ENCODE assay signal across 23 cellular contexts in genomic region chr18:61973273-61974115, GRCh38.
A peak's percentile ranks its signal among the peaks of the same experiment; 100 is the strongest.
DNase-seq lines count a peak whose midpoint lies in the region; ATAC-seq and TF ChIP-seq lines count a peak whose summit lies in the region.
"Had no signal": no experiment of that assay in that cellular context is flagged by ENCODE, and none has a peak within 500 bp of the region (broad histone marks: within the 10 kb centered on the region; RNA-seq: fewer than 3 reads in every experiment).

No MANE protein-coding gene starts in this region.

- peak overlapping the region; percentile 51 for H3K27ac Mint-ChIP-seq in stimulated activated effector memory CD8-positive, alpha-beta T cell treated with anti-CD3 and anti-CD28 coated beads, Interleukin-12 subunit alpha, Interleukin-12 subunit beta, amount 100 ng/mL, for 72 hours
- H3K27ac Mint-ChIP-seq: activated naive CD4-positive, alpha-beta T cell treated with anti-CD3 and anti-CD28 coated beads, Interleukin-2, amount 50 U/mL, for 24 hours; activated T-helper 1 cell treated with anti-CD3 and anti-CD28 coated beads, Interleukin-12 subunit alpha, Interleukin-12 subunit beta, Interleukin-2, Interleukin-4 antibody, amounts not matched to agents 30 ng/mL and 10 ng/mL and 1 ng/mL, durations not matched to agents 14 hours and 24 hours and 36 hours; stimulated activated memory B cell treated with anti-CD40 and anti-IgM and Interleukin-4, amounts not matched to agents 10 μg/mL and 1 μg/mL and 100 μg/mL, for 72 hours had no signal

- intact Hi-C loops in esophagus muscularis mucosa (cut with DNase I), result no loop called here
- intact Hi-C loops in left ventricle myocardium inferior (cut with micrococcal nuclease), result no loop called here

- H3K27ac ChIP-seq in SK-N-SH (ENCODE audit: low read depth in 2 of 2, low read length in 1 of 2) (no peak overlapping the region), esophagus muscularis mucosa (replicated peaks in 1 of 4) (no peak overlapping the region), left ventricle myocardium inferior (replicated peaks) (no peak overlapping the region)
- H3K27ac ChIP-seq: A549, epithelial cell of prostate, WERI-Rb-1 had no signal

- no peaks in the 10 kb centered on the region for H3K9me3 Mint-ChIP-seq in stimulated activated effector memory CD8-positive, alpha-beta T cell treated with anti-CD3 and anti-CD28 coated beads, Interleukin-12 subunit alpha, Interleukin-12 subunit beta, amount 100 ng/mL, for 72 hours
- H3K9me3 Mint-ChIP-seq: activated naive CD4-positive, alpha-beta T cell treated with anti-CD3 and anti-CD28 coated beads, Interleukin-2, amount 50 U/mL, for 24 hours; stimulated activated memory B cell treated with anti-CD40 and anti-IgM and Interleukin-4, amounts not matched to agents 10 μg/mL and 1 μg/mL and 100 μg/mL, for 72 hours had no signal

- TF ChIP-seq CTCF in SK-N-SH (IDR thresholded peaks at IDR 0.05) (no peak), esophagus muscularis mucosa (IDR thresholded peaks at IDR 0.05) (no peak), left ventricle myocardium inferior (IDR thresholded peaks at IDR 0.05; ENCODE audit: borderline replicate concordance) (no peak), GM13977 (IDR thresholded peaks at IDR 0.05; ENCODE audit: extremely low read depth, insufficient read depth, missing control alignments) (no peak)

- H3K4me3 Mint-ChIP-seq in stimulated activated effector memory CD8-positive, alpha-beta T cell treated with anti-CD3 and anti-CD28 coated beads, Interleukin-12 subunit alpha, Interleukin-12 subunit beta, amount 100 ng/mL, for 72 hours, result no peak overlapping the region
- H3K4me3 Mint-ChIP-seq: activated naive CD4-positive, alpha-beta T cell treated with anti-CD3 and anti-CD28 coated beads, Interleukin-2, amount 50 U/mL, for 24 hours; activated T-helper 1 cell treated with anti-CD3 and anti-CD28 coated beads, Interleukin-12 subunit alpha, Interleukin-12 subunit beta, Interleukin-2, Interleukin-4 antibody, amounts not matched to agents 30 ng/mL and 10 ng/mL and 1 ng/mL, durations not matched to agents 14 hours and 24 hours and 36 hours; stimulated activated memory B cell treated with anti-CD40 and anti-IgM and Interleukin-4, amounts not matched to agents 10 μg/mL and 1 μg/mL and 100 μg/mL, for 72 hours had no signal

- H3K9me2 ChIP-seq in SK-N-SH, result no peaks in the 10 kb centered on the region

- DNase-seq in SK-N-SH, result no peak
- peak; percentile 48 for DNase-seq in NCI-H69 (lab: John Stamatoyannopoulos, UW)
- peak; percentile 10 for DNase-seq in esophagus muscularis mucosa (ENCODE audit: extremely low spot score)
- DNase-seq in stimulated activated effector memory CD8-positive, alpha-beta T cell treated with anti-CD3 and anti-CD28 coated beads, Interleukin-12 subunit alpha, Interleukin-12 subunit beta, amount 100 ng/mL, for 72 hours (ENCODE audit: low spot score in 2 of 2), result peak in 1 of 2 donors; percentile 26
- no peak for DNase-seq in NCI-H524 (lab: John Stamatoyannopoulos, UW)
- DNase-seq in left ventricle myocardium inferior, result no peak
- no peak for DNase-seq in GM13977 (ENCODE audit: low spot score)
- DNase-seq: activated CD4-positive, alpha-beta T cell treated with anti-CD3 and anti-CD28 coated beads, Interleukin-2, amount 50 U/mL, for 1 hour; cerebellar nuclear complex; IMR-90; kidney glomerular epithelial cell; mammary epithelial cell; NCI-H1092; NCI-H524 treated with DMSO at 0.1 percent for 48 hours; stimulated activated CD4-positive, alpha-beta T cell treated with anti-CD3 and anti-CD28 coated beads, Interleukin-2, amount 100 ng/mL, for 48 hours; WERI-Rb-1 had no signal

- H3K4me1 ChIP-seq in SK-N-SH (ENCODE audit: control insufficient read depth in 1 of 2, insufficient read depth in 2 of 2, low read depth in 1 of 2, low read length in 1 of 2) (no peaks in the 10 kb centered on the region), esophagus muscularis mucosa (peaks cover 0 to 17% (median 8%) of the 10 kb centered on the region in 4 donors), left ventricle myocardium inferior (no peaks in the 10 kb centered on the region)
- H3K4me1 ChIP-seq: A549 had no signal

- TF ChIP-seq RAD21 in SK-N-SH (IDR thresholded peaks at IDR 0.05; ENCODE audit: low read length), result no peak

- WGBS in SK-N-SH (ENCODE audit: low lambda C conversion rate), result 89% methylated on average over 6 of the region's 6 CpGs
- 76% methylated on average over 6 of the region's 6 CpGs for WGBS in esophagus muscularis mucosa

- H4K20me1 ChIP-seq in SK-N-SH (ENCODE audit: insufficient read depth), result no peaks in the 10 kb centered on the region

- CTCF ChIA-PET in SK-N-SH (lab: Yijun Ruan, JAX), result no interaction called here

- 0 out of 2 replicates have a peak overlapping the region, but pooled peaks have one; percentile 35 for H2AFZ ChIP-seq in SK-N-SH (ENCODE audit: low read depth)

- no peak for ATAC-seq in SK-N-SH treated with all-trans-retinoic acid at 6 μM for 48 hours
- ATAC-seq in stimulated activated effector memory CD8-positive, alpha-beta T cell treated with anti-CD3 and anti-CD28 coated beads, Interleukin-12 subunit alpha, Interleukin-12 subunit beta, amount 100 ng/mL, for 72 hours, result no peak
- ATAC-seq: A549, HCT116 had no signal

- POLR2A ChIA-PET in SK-N-SH (lab: Yijun Ruan, JAX), result no interaction called here

- peaks cover 15% of the 10 kb centered on the region for H3K4me1 Mint-ChIP-seq in stimulated activated effector memory CD8-positive, alpha-beta T cell treated with anti-CD3 and anti-CD28 coated beads, Interleukin-12 subunit alpha, Interleukin-12 subunit beta, amount 100 ng/mL, for 72 hours

- in situ Hi-C loops in GM13977 (cut with MboI; ENCODE audit: low pct_unique_long_range_greater_than_20kb, low sequenced_read_pairs, unreplicated experiment), result no loop called here

- H3F3A ChIP-seq in SK-N-SH (replicated peaks; ENCODE audit: insufficient read depth), result peaks cover 10% of the 10 kb centered on the region

- no peak overlapping the region for H3K4me3 ChIP-seq in SK-N-SH (ENCODE audit: low read depth in 2 of 2, low read length in 1 of 2)
- H3K4me3 ChIP-seq in esophagus muscularis mucosa, result no peak overlapping the region
- H3K4me3 ChIP-seq in left ventricle myocardium inferior, result no peak overlapping the region
- H3K4me3 ChIP-seq: A549 had no signal

- H3K27me3 ChIP-seq in SK-N-SH (ENCODE audit: insufficient read depth), result no peaks in the 10 kb centered on the region
- no peaks in the 10 kb centered on the region for H3K27me3 ChIP-seq in esophagus muscularis mucosa
- H3K27me3 ChIP-seq in left ventricle myocardium inferior (ENCODE audit: low read depth), result no peaks in the 10 kb centered on the region

- no peaks in the 10 kb centered on the region for H3K79me2 ChIP-seq in SK-N-SH (ENCODE audit: insufficient read depth)

- H3K4me2 ChIP-seq in SK-N-SH, result no peak overlapping the region
- H3K4me2 ChIP-seq: A549 had no signal

- H3K9ac ChIP-seq in SK-N-SH, result no peak overlapping the region

- H3K36me3 Mint-ChIP-seq in stimulated activated effector memory CD8-positive, alpha-beta T cell treated with anti-CD3 and anti-CD28 coated beads, Interleukin-12 subunit alpha, Interleukin-12 subunit beta, amount 100 ng/mL, for 72 hours, result no peaks in the 10 kb centered on the region
- H3K36me3 Mint-ChIP-seq: activated naive CD4-positive, alpha-beta T cell treated with anti-CD3 and anti-CD28 coated beads, Interleukin-2, amount 50 U/mL, for 24 hours; stimulated activated memory B cell treated with anti-CD40 and anti-IgM and Interleukin-4, amounts not matched to agents 10 μg/mL and 1 μg/mL and 100 μg/mL, for 72 hours had no signal

- H3K36me3 ChIP-seq in SK-N-SH (replicated peaks in 1 of 2; ENCODE audit: control insufficient read depth in 1 of 2, insufficient read depth in 2 of 2, low read length in 1 of 2) (no peaks in the 10 kb centered on the region), esophagus muscularis mucosa (no peaks in the 10 kb centered on the region), left ventricle myocardium inferior (no peaks in the 10 kb centered on the region)
- H3K36me3 ChIP-seq: WERI-Rb-1 had no signal

- no peak for TF ChIP-seq EP300 in SK-N-SH (IDR thresholded peaks at IDR 0.05; ENCODE audit: borderline replicate concordance in 1 of 2, low read depth in 1 of 2, low read length in 1 of 2)
- no peak for TF ChIP-seq EP300 in esophagus muscularis mucosa (IDR thresholded peaks at IDR 0.05)

- no peaks in the 10 kb centered on the region for H3K9me3 ChIP-seq in SK-N-SH
- H3K9me3 ChIP-seq in esophagus muscularis mucosa, result no peaks in the 10 kb centered on the region
- H3K9me3 ChIP-seq in left ventricle myocardium inferior (replicated peaks), result no peaks in the 10 kb centered on the region
- H3K9me3 ChIP-seq: A549 had no signal

- no peak for TF ChIP-seq POLR2A in esophagus muscularis mucosa (IDR thresholded peaks at IDR 0.05; ENCODE audit: low read depth)

TF ChIP-seq in SK-N-SH, 30 proteins besides CTCF, POLR2A, EP300 and RAD21 (continues in another document):
- no peak for TF ChIP-seq YY1 (IDR thresholded peaks at IDR 0.05; ENCODE audit: low read depth)
- TF ChIP-seq, protein P1, sequence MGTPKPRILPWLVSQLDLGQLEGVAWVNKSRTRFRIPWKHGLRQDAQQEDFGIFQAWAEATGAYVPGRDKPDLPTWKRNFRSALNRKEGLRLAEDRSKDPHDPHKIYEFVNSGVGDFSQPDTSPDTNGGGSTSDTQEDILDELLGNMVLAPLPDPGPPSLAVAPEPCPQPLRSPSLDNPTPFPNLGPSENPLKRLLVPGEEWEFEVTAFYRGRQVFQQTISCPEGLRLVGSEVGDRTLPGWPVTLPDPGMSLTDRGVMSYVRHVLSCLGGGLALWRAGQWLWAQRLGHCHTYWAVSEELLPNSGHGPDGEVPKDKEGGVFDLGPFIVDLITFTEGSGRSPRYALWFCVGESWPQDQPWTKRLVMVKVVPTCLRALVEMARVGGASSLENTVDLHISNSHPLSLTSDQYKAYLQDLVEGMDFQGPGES (IDR thresholded peaks at IDR 0.05; ENCODE audit: low read depth, low read length), result no peak

TF ChIP-seq in SK-N-SH treated with all-trans-retinoic acid at 6 μM for 48 hours, 23 proteins besides CTCF, POLR2A, EP300 and RAD21 (continues in another document):
- TF ChIP-seq ESRRG (CRISPR knock-in tag; IDR thresholded peaks at IDR 0.05), result no peak

Comparison
In these comparisons a context has a peak if more than half of its experiments do, and no peak if none do; other contexts are left out.
1. DNase-seq: peak in NCI-H69 (single experiment) and esophagus muscularis mucosa (single experiment); none in SK-N-SH (single experiment), NCI-H524 (0 of 2), left ventricle myocardium inferior (single experiment) and GM13977 (single experiment).